23 cellular contexts compared by ENCODE assay signal in genomic region chrX:116756960-116757359, GRCh38.
"Had no signal": no experiment of that assay in that cellular context is flagged by ENCODE, and none has a peak within 500 bp of the region (broad histone marks: within the 10 kb centered on the region; RNA-seq: fewer than 3 reads in every experiment).

No MANE protein-coding gene starts in this region.

- H3K4me3 Mint-ChIP-seq: dendritic cell treated with granulocyte-macrophage colony-stimulating factor and Interleukin-4, amounts not matched to agents 40 ng/mL and 50 ng/mL, for 4 days; immature natural killer cell; mesothelial cell of epicardium; naive B cell; naive thymus-derived CD8-positive, alpha-beta T cell had no signal

- H3K4me2 ChIP-seq: hepatocyte had no signal

- H3K4me1 ChIP-seq: colonic mucosa, esophagus muscularis mucosa, foreskin keratinocyte, gastroesophageal sphincter, heart left ventricle, left lung, lower lobe of right lung had no signal

- H3K27me3 Mint-ChIP-seq: dendritic cell treated with granulocyte-macrophage colony-stimulating factor and Interleukin-4, amounts not matched to agents 40 ng/mL and 50 ng/mL, for 4 days; naive B cell; naive thymus-derived CD8-positive, alpha-beta T cell had no signal

- DNase-seq: colonic mucosa; cortex of kidney; effector CD8-positive, alpha-beta T cell; foreskin keratinocyte; heart left ventricle; hypothalamus; immature natural killer cell; islet precursor cell; kidney; kidney glomerular epithelial cell; left lung; lower lobe of right lung; mesenchymal stem cell; mucosa of descending colon; naive B cell; naive thymus-derived CD8-positive, alpha-beta T cell had no signal

- H3K36me3 ChIP-seq: colonic mucosa, esophagus muscularis mucosa, gastroesophageal sphincter, heart left ventricle, left lung, lower lobe of right lung had no signal

- H3K4me3 ChIP-seq: colonic mucosa, esophagus muscularis mucosa, gastroesophageal sphincter, heart left ventricle, hepatocyte, left lung, lower lobe of right lung, mucosa of descending colon had no signal

- H3K27ac ChIP-seq: colonic mucosa, esophagus muscularis mucosa, foreskin keratinocyte, gastroesophageal sphincter, hepatocyte, left lung, lower lobe of right lung had no signal

- H2AFZ ChIP-seq: hepatocyte had no signal

- H3K9me3 ChIP-seq: colonic mucosa, gastroesophageal sphincter, heart left ventricle, left lung, lower lobe of right lung, mucosa of descending colon had no signal

- H3K9me3 Mint-ChIP-seq: dendritic cell treated with granulocyte-macrophage colony-stimulating factor and Interleukin-4, amounts not matched to agents 40 ng/mL and 50 ng/mL, for 4 days had no signal

- H3K36me3 Mint-ChIP-seq: immature natural killer cell; mesothelial cell of epicardium; naive B cell; naive thymus-derived CD8-positive, alpha-beta T cell had no signal

- FAIRE-seq: endothelial cell of umbilical vein, frontal cortex had no signal

- H3K27ac Mint-ChIP-seq: dendritic cell treated with granulocyte-macrophage colony-stimulating factor and Interleukin-4, amounts not matched to agents 40 ng/mL and 50 ng/mL, for 4 days; immature natural killer cell; mesothelial cell of epicardium; naive B cell; naive thymus-derived CD8-positive, alpha-beta T cell had no signal

- ATAC-seq: foreskin keratinocyte; gastroesophageal sphincter; heart left ventricle; left lung; lower lobe of right lung; mucosa of descending colon; naive thymus-derived CD8-positive, alpha-beta T cell had no signal

- H3K79me2 ChIP-seq: hepatocyte had no signal

- H3K27me3 ChIP-seq: colonic mucosa, esophagus muscularis mucosa, foreskin keratinocyte, gastroesophageal sphincter, heart left ventricle, hepatocyte, left lung had no signal

- H3K4me1 Mint-ChIP-seq: immature natural killer cell; naive B cell; naive thymus-derived CD8-positive, alpha-beta T cell had no signal
